1 cellular context compared by ENCODE assay signal in the genomic region with DNA sequence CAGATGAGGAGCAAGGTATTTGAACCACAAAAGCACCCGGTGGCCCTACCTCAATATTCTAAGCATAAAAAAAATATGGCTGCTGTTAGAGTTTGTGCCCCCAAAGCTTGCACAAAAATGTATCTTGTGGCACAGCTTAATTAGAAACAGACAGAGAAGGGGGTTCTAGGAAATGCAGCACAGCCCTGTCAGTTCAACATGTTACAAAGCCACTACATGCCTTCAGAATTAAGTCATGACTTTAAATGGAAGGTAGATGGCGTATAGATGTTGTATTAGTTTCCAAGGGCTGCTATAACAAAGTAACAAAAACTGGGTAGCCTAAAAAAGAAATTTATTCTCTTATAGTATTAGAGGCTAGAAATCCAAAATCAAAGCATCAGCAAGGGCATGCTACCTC.
TF ChIP-seq lines count a peak whose summit lies in the region.

No MANE protein-coding gene starts in this region.

TF ChIP-seq in GM23338, 12 proteins besides CTCF, POLR2A, EP300 and RAD21 (continued from another document):
- no peak for TF ChIP-seq REST (IDR thresholded peaks at IDR 0.05; ENCODE audit: unreplicated experiment)
- no peak for TF ChIP-seq ZNF331 (CRISPR knock-in tag; IDR thresholded peaks at IDR 0.05; ENCODE audit: low read depth)
- TF ChIP-seq, protein P1, sequence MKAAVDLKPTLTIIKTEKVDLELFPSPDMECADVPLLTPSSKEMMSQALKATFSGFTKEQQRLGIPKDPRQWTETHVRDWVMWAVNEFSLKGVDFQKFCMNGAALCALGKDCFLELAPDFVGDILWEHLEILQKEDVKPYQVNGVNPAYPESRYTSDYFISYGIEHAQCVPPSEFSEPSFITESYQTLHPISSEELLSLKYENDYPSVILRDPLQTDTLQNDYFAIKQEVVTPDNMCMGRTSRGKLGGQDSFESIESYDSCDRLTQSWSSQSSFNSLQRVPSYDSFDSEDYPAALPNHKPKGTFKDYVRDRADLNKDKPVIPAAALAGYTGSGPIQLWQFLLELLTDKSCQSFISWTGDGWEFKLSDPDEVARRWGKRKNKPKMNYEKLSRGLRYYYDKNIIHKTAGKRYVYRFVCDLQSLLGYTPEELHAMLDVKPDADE (IDR thresholded peaks at IDR 0.05) = no peak
- TF ChIP-seq ZNF114 (CRISPR knock-in tag; IDR thresholded peaks at IDR 0.05) = no peak
- TF ChIP-seq STAT1 (IDR thresholded peaks at IDR 0.05; ENCODE audit: unreplicated experiment) = no peak
- TF ChIP-seq, protein P2, sequence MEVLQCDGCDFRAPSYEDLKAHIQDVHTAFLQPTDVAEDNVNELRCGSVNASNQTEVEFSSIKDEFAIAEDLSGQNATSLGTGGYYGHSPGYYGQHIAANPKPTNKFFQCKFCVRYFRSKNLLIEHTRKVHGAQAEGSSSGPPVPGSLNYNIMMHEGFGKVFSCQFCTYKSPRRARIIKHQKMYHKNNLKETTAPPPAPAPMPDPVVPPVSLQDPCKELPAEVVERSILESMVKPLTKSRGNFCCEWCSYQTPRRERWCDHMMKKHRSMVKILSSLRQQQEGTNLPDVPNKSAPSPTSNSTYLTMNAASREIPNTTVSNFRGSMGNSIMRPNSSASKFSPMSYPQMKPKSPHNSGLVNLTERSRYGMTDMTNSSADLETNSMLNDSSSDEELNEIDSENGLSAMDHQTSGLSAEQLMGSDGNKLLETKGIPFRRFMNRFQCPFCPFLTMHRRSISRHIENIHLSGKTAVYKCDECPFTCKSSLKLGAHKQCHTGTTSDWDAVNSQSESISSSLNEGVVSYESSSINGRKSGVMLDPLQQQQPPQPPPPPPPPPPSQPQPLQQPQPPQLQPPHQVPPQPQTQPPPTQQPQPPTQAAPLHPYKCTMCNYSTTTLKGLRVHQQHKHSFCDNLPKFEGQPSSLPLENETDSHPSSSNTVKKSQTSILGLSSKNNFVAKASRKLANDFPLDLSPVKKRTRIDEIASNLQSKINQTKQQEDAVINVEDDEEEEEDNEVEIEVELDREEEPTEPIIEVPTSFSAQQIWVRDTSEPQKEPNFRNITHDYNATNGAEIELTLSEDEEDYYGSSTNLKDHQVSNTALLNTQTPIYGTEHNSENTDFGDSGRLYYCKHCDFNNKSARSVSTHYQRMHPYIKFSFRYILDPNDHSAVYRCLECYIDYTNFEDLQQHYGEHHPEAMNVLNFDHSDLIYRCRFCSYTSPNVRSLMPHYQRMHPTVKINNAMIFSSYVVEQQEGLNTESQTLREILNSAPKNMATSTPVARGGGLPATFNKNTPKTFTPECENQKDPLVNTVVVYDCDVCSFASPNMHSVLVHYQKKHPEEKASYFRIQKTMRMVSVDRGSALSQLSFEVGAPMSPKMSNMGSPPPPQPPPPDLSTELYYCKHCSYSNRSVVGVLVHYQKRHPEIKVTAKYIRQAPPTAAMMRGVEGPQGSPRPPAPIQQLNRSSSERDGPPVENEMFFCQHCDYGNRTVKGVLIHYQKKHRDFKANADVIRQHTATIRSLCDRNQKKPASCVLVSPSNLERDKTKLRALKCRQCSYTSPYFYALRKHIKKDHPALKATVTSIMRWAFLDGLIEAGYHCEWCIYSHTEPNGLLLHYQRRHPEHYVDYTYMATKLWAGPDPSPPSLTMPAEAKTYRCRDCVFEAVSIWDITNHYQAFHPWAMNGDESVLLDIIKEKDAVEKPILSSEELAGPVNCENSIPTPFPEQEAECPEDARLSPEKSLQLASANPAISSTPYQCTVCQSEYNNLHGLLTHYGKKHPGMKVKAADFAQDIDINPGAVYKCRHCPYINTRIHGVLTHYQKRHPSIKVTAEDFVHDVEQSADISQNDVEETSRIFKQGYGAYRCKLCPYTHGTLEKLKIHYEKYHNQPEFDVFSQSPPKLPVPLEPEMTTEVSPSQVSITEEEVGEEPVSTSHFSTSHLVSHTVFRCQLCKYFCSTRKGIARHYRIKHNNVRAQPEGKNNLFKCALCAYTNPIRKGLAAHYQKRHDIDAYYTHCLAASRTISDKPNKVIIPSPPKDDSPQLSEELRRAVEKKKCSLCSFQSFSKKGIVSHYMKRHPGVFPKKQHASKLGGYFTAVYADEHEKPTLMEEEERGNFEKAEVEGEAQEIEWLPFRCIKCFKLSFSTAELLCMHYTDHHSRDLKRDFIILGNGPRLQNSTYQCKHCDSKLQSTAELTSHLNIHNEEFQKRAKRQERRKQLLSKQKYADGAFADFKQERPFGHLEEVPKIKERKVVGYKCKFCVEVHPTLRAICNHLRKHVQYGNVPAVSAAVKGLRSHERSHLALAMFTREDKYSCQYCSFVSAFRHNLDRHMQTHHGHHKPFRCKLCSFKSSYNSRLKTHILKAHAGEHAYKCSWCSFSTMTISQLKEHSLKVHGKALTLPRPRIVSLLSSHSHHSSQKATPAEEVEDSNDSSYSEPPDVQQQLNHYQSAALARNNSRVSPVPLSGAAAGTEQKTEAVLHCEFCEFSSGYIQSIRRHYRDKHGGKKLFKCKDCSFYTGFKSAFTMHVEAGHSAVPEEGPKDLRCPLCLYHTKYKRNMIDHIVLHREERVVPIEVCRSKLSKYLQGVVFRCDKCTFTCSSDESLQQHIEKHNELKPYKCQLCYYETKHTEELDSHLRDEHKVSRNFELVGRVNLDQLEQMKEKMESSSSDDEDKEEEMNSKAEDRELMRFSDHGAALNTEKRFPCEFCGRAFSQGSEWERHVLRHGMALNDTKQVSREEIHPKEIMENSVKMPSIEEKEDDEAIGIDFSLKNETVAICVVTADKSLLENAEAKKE (CRISPR knock-in tag; IDR thresholded peaks at IDR 0.05) = no peak
- no peak for TF ChIP-seq EZH2phosphoT487 (IDR thresholded peaks at IDR 0.05; ENCODE audit: unreplicated experiment)
- no peak for TF ChIP-seq CREB1 (CRISPR knock-in tag; IDR thresholded peaks at IDR 0.05; ENCODE audit: low read depth)
- TF ChIP-seq POLR2AphosphoS5 (IDR thresholded peaks at IDR 0.05; ENCODE audit: low read depth) = no peak
